Comparison of ENCODE assay signal across 10 cellular contexts in genomic region chr19:8577247-8577646, GRCh38. TPM values are rescaled to one million over a fixed set of nuclear protein-coding genes. Genes with fewer than 3 reads are reported as not detected.
A peak's percentile ranks its signal among the peaks of the same experiment; 100 is the strongest.
DNase-seq lines count a peak whose midpoint lies in the region; ATAC-seq, FAIRE-seq and TF ChIP-seq lines count a peak whose summit lies in the region.
"Had no signal": no experiment of that assay in that cellular context is flagged by ENCODE, and none has a peak within 500 bp of the region (broad histone marks: within the 10 kb centered on the region; RNA-seq: fewer than 3 reads in every experiment).

MYO1F (minus strand) TSS chr19:8577442; CDS start chr19:8577309, 133 bp downstream.

- H2AFZ ChIP-seq in mesenchymal stem cell (ENCODE audit: low read depth, low read length) = no peak within 1 kb of the TSS

- H3K9me3 ChIP-seq in KOPT-K1 (ENCODE audit: insufficient read depth, low read length, poor library complexity, severe bottlenecking) (no peaks in the 10 kb centered on the region), ascending aorta (no peaks in the 10 kb centered on the region), mucosa of rectum (ENCODE audit: control insufficient read depth in 2 of 2, low read length in 2 of 2) (no peaks in the 10 kb centered on the region), mesenchymal stem cell (ENCODE audit: control insufficient read depth, low read length) (no peaks in the 10 kb centered on the region)

- no peak for TF ChIP-seq POLR2A in GM12891 (IDR thresholded peaks at IDR 0.05; ENCODE audit: low read depth, low read length)

- ATAC-seq in HG03460 (IDR thresholded peaks at IDR 0.05; ENCODE audit: unreplicated experiment) = no peak

- H3K27me3 ChIP-seq in ascending aorta (no peaks in the 10 kb centered on the region), mucosa of rectum (ENCODE audit: control insufficient read depth in 2 of 2, insufficient read depth in 2 of 2, low read length in 2 of 2) (no peaks in the 10 kb centered on the region), mesenchymal stem cell (ENCODE audit: control insufficient read depth in 1 of 2, insufficient read depth in 1 of 2, low read length in 2 of 2) (peaks cover 12 to 16% of the 10 kb centered on the region in 2 experiments)

- no peak within 1 kb of the TSS for H2BK5ac ChIP-seq in mesenchymal stem cell (ENCODE audit: low read depth, low read length, poor library complexity, severe bottlenecking)

- no peak within 1 kb of the TSS for H2BK12ac ChIP-seq in mesenchymal stem cell (ENCODE audit: low read length in 2 of 2)

- no peaks in the 10 kb centered on the region for H3K4me1 ChIP-seq in ascending aorta
- H3K4me1 ChIP-seq in mucosa of rectum (ENCODE audit: control insufficient read depth in 2 of 2, insufficient read depth in 2 of 2, low read length in 2 of 2) = peaks cover 3 to 13% of the 10 kb centered on the region in 2 donors
- H3K4me1 ChIP-seq in mesenchymal stem cell (ENCODE audit: control insufficient read depth, insufficient read depth, low read depth, low read length) = peaks cover 5% of the 10 kb centered on the region

- peak within 1 kb of the TSS; percentile 19 for H3K27ac ChIP-seq in KOPT-K1 (ENCODE audit: low read depth, low read length, poor library complexity, severe bottlenecking)
- no peak within 1 kb of the TSS for H3K27ac ChIP-seq in ascending aorta
- peak within 1 kb of the TSS; percentile 50 to 67 for H3K27ac ChIP-seq in mucosa of rectum (ENCODE audit: low read depth in 2 of 2, low read length in 2 of 2)
- H3K27ac ChIP-seq in mesenchymal stem cell (ENCODE audit: low read length, poor library complexity, severe bottlenecking) = no peak within 1 kb of the TSS

- no peaks in the 10 kb centered on the region for H3K79me1 ChIP-seq in mesenchymal stem cell (replicated peaks; ENCODE audit: low read length, poor library complexity, severe bottlenecking)

- H4K91ac ChIP-seq in mesenchymal stem cell (ENCODE audit: low read length) = no peak within 1 kb of the TSS

- DNase-seq in Ammon's horn (ENCODE audit: low spot score) (peak; percentile 64), ascending aorta (ENCODE audit: low spot score in 2 of 2) (no peak), NAMALWA (ENCODE audit: low spot score) (no peak), GM12891 (ENCODE audit: insufficient read length, low spot score) (no peak), mesenchymal stem cell (no peak)
- DNase-seq: DMS153, NCI-H774 had no signal

- H4K8ac ChIP-seq in mesenchymal stem cell (ENCODE audit: low read length) = no peak within 1 kb of the TSS

- H2BK15ac ChIP-seq in mesenchymal stem cell (ENCODE audit: low read depth, poor library complexity, severe bottlenecking) = no peak within 1 kb of the TSS

- WGBS in mesenchymal stem cell = 35% methylated on average over 3 of the region's 7 CpGs

- peak within 1 kb of the TSS; percentile 21 to 65 for H3K9ac ChIP-seq in mucosa of rectum (ENCODE audit: low read depth in 1 of 2, low read length in 2 of 2)
- no peak within 1 kb of the TSS for H3K9ac ChIP-seq in mesenchymal stem cell (ENCODE audit: low read length)

- H3K18ac ChIP-seq in mesenchymal stem cell (ENCODE audit: low read depth in 1 of 2, low read length in 2 of 2) = peak within 1 kb of the TSS in 1 of 2 experiments; percentile 25

- no peak within 1 kb of the TSS for H3K4ac ChIP-seq in mesenchymal stem cell (ENCODE audit: low read depth in 1 of 2, low read length in 2 of 2)

- no peak within 1 kb of the TSS for H3K4me2 ChIP-seq in mesenchymal stem cell (ENCODE audit: low read length, poor library complexity, severe bottlenecking)

- no peak within 1 kb of the TSS for H3K23ac ChIP-seq in mesenchymal stem cell (ENCODE audit: low read length in 2 of 2)

- H2AK5ac ChIP-seq in mesenchymal stem cell (ENCODE audit: low read length, severe bottlenecking) = no peak within 1 kb of the TSS

- intact Hi-C loops in ascending aorta (cut with DNase I) = no loop called here

- H3K4me3 ChIP-seq in ascending aorta (peak within 1 kb of the TSS; percentile 21 to 49), mucosa of rectum (ENCODE audit: low read length in 2 of 2) (peak within 1 kb of the TSS; percentile 59 to 79), mesenchymal stem cell (ENCODE audit: insufficient read depth in 1 of 2, low read depth in 1 of 2, low read length in 2 of 2) (no peak within 1 kb of the TSS)

- H3K14ac ChIP-seq in mesenchymal stem cell (ENCODE audit: low read length in 2 of 2) = no peak within 1 kb of the TSS

- no peak within 1 kb of the TSS for H2BK120ac ChIP-seq in mesenchymal stem cell (ENCODE audit: low read depth, low read length)

- no peaks in the 10 kb centered on the region for H3K36me3 ChIP-seq in KOPT-K1 (ENCODE audit: insufficient read depth, low read length)
- H3K36me3 ChIP-seq in ascending aorta = no peaks in the 10 kb centered on the region
- H3K36me3 ChIP-seq in mucosa of rectum (ENCODE audit: control insufficient read depth in 2 of 2, insufficient read depth in 2 of 2, low read length in 2 of 2) = no peaks in the 10 kb centered on the region
- H3K36me3 ChIP-seq in mesenchymal stem cell (ENCODE audit: control insufficient read depth in 1 of 2, insufficient read depth in 2 of 2, low read depth in 1 of 2, low read length in 2 of 2) = peaks cover 0 to 5% of the 10 kb centered on the region in 2 experiments

- no peak for TF ChIP-seq CTCF in ascending aorta (IDR thresholded peaks at IDR 0.05)

- no peak for FAIRE-seq in GM12891 (lab: Jason Lieb, UNC)

TF ChIP-seq in GM12891, 5 proteins besides CTCF, POLR2A, EP300 and RAD21:
- TF ChIP-seq PAX5 (IDR thresholded peaks at IDR 0.05; ENCODE audit: insufficient read depth, low read length, severe bottlenecking) (no peak), TAF1 (IDR thresholded peaks at IDR 0.05; ENCODE audit: low read depth, low read length) (no peak), SPI1 (IDR thresholded peaks at IDR 0.05; ENCODE audit: low read depth, low read length) (no peak), POLR2AphosphoS5 (IDR thresholded peaks at IDR 0.05; ENCODE audit: low read depth, low read length) (no peak), POU2F2 (IDR thresholded peaks at IDR 0.05; ENCODE audit: low read depth, low read length) (no peak)

RNA-seq across cellular contexts. Expression of gene MYO1F, which starts in this region (rescaled TPM):
- 5.0 TPM for total RNA-seq in ascending aorta
- polyA plus RNA-seq in GM12891 (2012; ENCODE audit: low read depth, missing spikeins) = 7.4 TPM
- polyA plus RNA-seq in mesenchymal stem cell (2013, experiment 1 of 2) = 0.41 TPM
- 0.27 TPM for polyA plus RNA-seq in mesenchymal stem cell (2013, experiment 2 of 2)

Comparison
In these comparisons a context has a peak if more than half of its experiments do, and no peak if none do; other contexts are left out.
1. H3K27ac ChIP-seq: peak in KOPT-K1 (single experiment) and mucosa of rectum (2 of 2); none in ascending aorta (0 of 2) and mesenchymal stem cell (single experiment).
2. H3K4me3 ChIP-seq: peak in ascending aorta (2 of 2) and mucosa of rectum (2 of 2); none in mesenchymal stem cell (0 of 2).